Comparison of ENCODE assay signal across 9 cellular contexts in genomic region chr1:202291961-202292712, GRCh38. TPM values are rescaled to one million over a fixed set of nuclear protein-coding genes. Genes with fewer than 3 reads are reported as not detected.
DNase-seq lines count a peak whose midpoint lies in the region; ATAC-seq lines count a peak whose summit lies in the region.
"Had no signal": no experiment of that assay in that cellular context is flagged by ENCODE, and none has a peak within 500 bp of the region (broad histone marks: within the 10 kb centered on the region; RNA-seq: fewer than 3 reads in every experiment).

No MANE protein-coding gene starts in this region.

- ATAC-seq in esophagus mucosa (peak; percentile 82), HG03280 (IDR thresholded peaks at IDR 0.05; ENCODE audit: unreplicated experiment) (no peak)

- peak; percentile 72 for DNase-seq in GM04504 (ENCODE audit: low read depth)
- peak; percentile 6 for DNase-seq in OCI-M1 (lab: John Stamatoyannopoulos, UW)
- DNase-seq in renal cortical epithelial cell (ENCODE audit: low read depth) = peak; percentile 83
- DNase-seq in T-helper 9 cell = no peak
- no peak for DNase-seq in activated effector memory CD4-positive, alpha-beta T cell treated with Interleukin-2 at 50 U/mL for 16 hours
- DNase-seq: activated CD4-positive, CD25-positive, alpha-beta regulatory T cell treated with anti-CD3 and anti-CD28 coated beads, Interleukin-2, amount 50 U/mL, for 72 hours; NCI-H510A treated with DMSO at 0.1 percent for 48 hours had no signal

RNA-seq across cellular contexts. Expression of gene UBE2T, which starts 49.6 kb away (rescaled TPM):
- total RNA-seq in esophagus mucosa (9.2 TPM), renal cortical epithelial cell (7.9 and 39.6 TPM in 2 replicates)

RNA-seq across cellular contexts. Expression of gene PPP1R12B, which starts 56.4 kb away (rescaled TPM):
- 12.8 TPM for total RNA-seq in esophagus mucosa
- 9.0 and 20.1 TPM in 2 replicates for total RNA-seq in renal cortical epithelial cell

Comparison
In these comparisons a context has a peak if more than half of its experiments do, and no peak if none do; other contexts are left out.
1. DNase-seq: peak in GM04504 (single experiment), OCI-M1 (single experiment) and renal cortical epithelial cell (single experiment); none in T-helper 9 cell (single experiment) and activated effector memory CD4-positive, alpha-beta T cell treated with Interleukin-2 at 50 U/mL for 16 hours (single experiment).